In genomic region chr1:155001438-155001687, GRCh38 we compare ENCODE assay signal across 8 cellular contexts. TPM values are rescaled to one million over a fixed set of nuclear protein-coding genes. Genes with fewer than 3 reads are reported as not detected.
DNase-seq lines count a peak whose midpoint lies in the region; ATAC-seq, FAIRE-seq and TF ChIP-seq lines count a peak whose summit lies in the region.

No MANE protein-coding gene starts in this region.

- peak overlapping the region in 1 of 2 experiments; percentile 68 for H3K14ac ChIP-seq in mesenchymal stem cell (ENCODE audit: low read length in 2 of 2)

- CTCF ChIA-PET in A549 (lab: Yijun Ruan, JAX) (no interaction called here), GM12878 (lab: Yijun Ruan, JAX) (interaction anchor here (0.7 to 11.0 kb wide), 6 partner anchors 16 to 135 kb away, joined by 3 to 226 read pairs (median 3); partner anchors contain the start of genes CKS1B, FLAD1 and SHC1)

- peak overlapping the region; percentile 87 for H4K8ac ChIP-seq in mesenchymal stem cell (ENCODE audit: low read length)

- no peaks in the 10 kb centered on the region for H3K9me3 ChIP-seq in A549
- H3K9me3 ChIP-seq in GM12878 (replicated peaks; ENCODE audit: control insufficient read depth, insufficient read depth, low read length), result no peaks in the 10 kb centered on the region
- H3K9me3 ChIP-seq in mesenchymal stem cell (ENCODE audit: control insufficient read depth, low read length), result no peaks in the 10 kb centered on the region

- H2BK120ac ChIP-seq in mesenchymal stem cell (ENCODE audit: low read depth, low read length), result peak overlapping the region; percentile 77

- H3K79me2 ChIP-seq in GM12878 (ENCODE audit: control insufficient read depth, insufficient read depth, low read length), result peaks cover 41% of the 10 kb centered on the region

- intact Hi-C loops in GM12878 (cut with micrococcal nuclease; ENCODE audit: unreplicated experiment), result loop anchor here (2.0 to 5.0 kb wide), 2 partner anchors 39 to 65 kb away; partner anchors contain the start of genes PMVK and PYGO2

- no peak for TF ChIP-seq CTCF in A549 (IDR thresholded peaks at IDR 0.05)
- no peak for TF ChIP-seq CTCF in GM12878 (IDR thresholded peaks at IDR 0.05 in 2 of 3, conservative IDR thresholded peaks at IDR 0.05 in 1 of 3; ENCODE audit: control insufficient read depth in 2 of 3, extremely low read depth in 1 of 3, insufficient read depth in 1 of 3, low read depth in 3 of 3, low read length in 3 of 3)

- no peak for DNase-seq in A549 (ENCODE audit: low read depth in 1 of 2, low spot score in 1 of 2)
- peak; percentile 36 for DNase-seq in HCEC 1CT
- no peak for DNase-seq in GM12878 (ENCODE audit: low read depth, low spot score)
- DNase-seq in mesenchymal stem cell, result no peak
- DNase-seq in NCI-H1417 treated with DMSO at 0.1 percent for 48 hours (lab: John Stamatoyannopoulos, UW), result no peak
- no peak for DNase-seq in cerebellum (ENCODE audit: low spot score)
- DNase-seq in HT-29 (ENCODE audit: low spot score), result no peak
- DNase-seq in activated CD4-positive, alpha-beta T cell treated with anti-CD3 and anti-CD28 coated beads for 48 hours, result no peak

- peak overlapping the region in 1 of 2 experiments; percentile 89 for H3K4ac ChIP-seq in mesenchymal stem cell (ENCODE audit: low read depth in 1 of 2, low read length in 2 of 2)

- peak overlapping the region; percentile 53 for H2AK5ac ChIP-seq in mesenchymal stem cell (ENCODE audit: low read length, severe bottlenecking)

- H4K20me1 ChIP-seq in GM12878 (ENCODE audit: control insufficient read depth, insufficient read depth), result no peaks in the 10 kb centered on the region

- peak overlapping the region; percentile 80 for H3K4me3 ChIP-seq in A549
- peak overlapping the region; percentile 98 for H3K4me3 ChIP-seq in GM12878
- peak overlapping the region; percentile 74 to 87 for H3K4me3 ChIP-seq in mesenchymal stem cell (ENCODE audit: insufficient read depth in 1 of 2, low read depth in 1 of 2, low read length in 2 of 2)

- H2AFZ ChIP-seq in GM12878 (ENCODE audit: control insufficient read depth, low read depth, low read length) (peak overlapping the region; percentile 79), mesenchymal stem cell (ENCODE audit: low read depth, low read length) (no peak overlapping the region)

- SMC1A ChIA-PET in GM12878 (lab: Charles Lee; ENCODE audit: uncharacterized antibody, unreplicated experiment), result interaction anchor here (0.8 to 0.9 kb wide), 4 partner anchors 25 to 60 kb away, joined by 3 to 4 read pairs (median 3); no protein-coding TSS in a partner anchor

- TF ChIP-seq EP300 in A549 (IDR thresholded peaks at IDR 0.05), result no peak
- TF ChIP-seq EP300 in GM12878 (IDR thresholded peaks at IDR 0.05; ENCODE audit: borderline replicate concordance in 1 of 2, control insufficient read depth in 1 of 2, low read depth in 2 of 2, low read length in 2 of 2), result no peak

- H2BK12ac ChIP-seq in mesenchymal stem cell (ENCODE audit: low read length in 2 of 2), result peak overlapping the region; percentile 72 to 94

- peak overlapping the region; percentile 92 for H2BK5ac ChIP-seq in mesenchymal stem cell (ENCODE audit: low read depth, low read length, poor library complexity, severe bottlenecking)

- FAIRE-seq in A549 (lab: Jason Lieb, UNC) (no peak), GM12878 (lab: Jason Lieb, UNC) (peak; percentile 49)

- no TSS peak for BruUV-seq in GM12878 (replicated peaks; lab: Mats Ljungman, UMichigan)

- peak overlapping the region; percentile 85 for H4K91ac ChIP-seq in mesenchymal stem cell (ENCODE audit: low read length)

- peak overlapping the region; percentile 92 for H2BK15ac ChIP-seq in mesenchymal stem cell (ENCODE audit: low read depth, poor library complexity, severe bottlenecking)

- H3K4me1 ChIP-seq in A549 (peaks cover 38% of the 10 kb centered on the region), GM12878 (ENCODE audit: control insufficient read depth, insufficient read depth, low read length) (peaks cover 34% of the 10 kb centered on the region), mesenchymal stem cell (ENCODE audit: control insufficient read depth, insufficient read depth, low read depth, low read length) (peaks cover 36% of the 10 kb centered on the region)

- in situ Hi-C loops in GM12878 (cut with MboI), result no loop called here

- no peak for TF ChIP-seq POLR2A in A549 (IDR thresholded peaks at IDR 0.05; ENCODE audit: low read length)
- no peak for TF ChIP-seq POLR2A in GM12878 (IDR thresholded peaks at IDR 0.05; ENCODE audit: low read depth, low read length)

- H3K27ac ChIP-seq in A549, result peak overlapping the region; percentile 98 to 100
- H3K27ac ChIP-seq in GM12878 (ENCODE audit: control insufficient read depth, insufficient read depth), result peak overlapping the region; percentile 79
- H3K27ac ChIP-seq in mesenchymal stem cell (ENCODE audit: low read length, poor library complexity, severe bottlenecking), result peak overlapping the region; percentile 93

- H3K79me1 ChIP-seq in mesenchymal stem cell (replicated peaks; ENCODE audit: low read length, poor library complexity, severe bottlenecking), result peaks cover 8% of the 10 kb centered on the region

- 6% methylated on average over 7 of the region's 12 CpGs for WGBS in A549 (ENCODE audit: missing lambda C conversion rate)
- WGBS in GM12878 (ENCODE audit: insufficient coverage, insufficient replicate concordance, low lambda C conversion rate, missing lambda C conversion rate), result 5% methylated on average over 12 of the region's 12 CpGs
- 0% methylated on average over 12 of the region's 12 CpGs for WGBS in mesenchymal stem cell

- peak overlapping the region; percentile 88 to 98 for H3K18ac ChIP-seq in mesenchymal stem cell (ENCODE audit: low read depth in 1 of 2, low read length in 2 of 2)

- H3K9ac ChIP-seq in GM12878 (ENCODE audit: control insufficient read depth, insufficient read depth, low read length) (peak overlapping the region; percentile 66; the same call in 1 of the 2 replicates), mesenchymal stem cell (ENCODE audit: low read length) (peak overlapping the region; percentile 88)

- ATAC-seq in A549, result no peak; a peak in 1 of 6 replicates
- no peak for ATAC-seq in GM12878

- POLR2A ChIA-PET in A549 (lab: Yijun Ruan, JAX) (interaction anchor here (0.6 to 4.8 kb wide), 8 partner anchors 9 to 65 kb away, joined by 3 to 52 read pairs (median 4); partner anchors contain the start of genes CKS1B, FLAD1, PMVK and PYGO2), GM12878 (lab: Charles Lee) (interaction anchor here (1.0 to 3.4 kb wide), 3 partner anchors 17 to 50 kb away, joined by 4 to 36 read pairs (median 4); partner anchors contain the start of genes ADAM15, CKS1B and SHC1)

- RAD21 ChIA-PET in GM12878 (lab: Charles Lee; ENCODE audit: unreplicated experiment), result interaction anchor here (0.8 to 1.3 kb wide), 3 partner anchors 28 to 84 kb away, joined by 3 to 6 read pairs (median 5); no protein-coding TSS in a partner anchor

- H3K27me3 ChIP-seq in GM12878 (replicated peaks in 1 of 2; ENCODE audit: control insufficient read depth in 2 of 2, insufficient read depth in 2 of 2, low read length in 1 of 2) (no peaks in the 10 kb centered on the region), mesenchymal stem cell (ENCODE audit: control insufficient read depth in 1 of 2, insufficient read depth in 1 of 2, low read length in 2 of 2) (no peaks in the 10 kb centered on the region)

- TF ChIP-seq RAD21 in A549 (conservative IDR thresholded peaks at IDR 0.05 in 1 of 2, IDR thresholded peaks at IDR 0.05 in 1 of 2), result no peak
- TF ChIP-seq RAD21 in GM12878 (IDR thresholded peaks at IDR 0.05; ENCODE audit: insufficient read depth, low read depth, low read length), result no peak

- H3K36me3 ChIP-seq in GM12878 (ENCODE audit: control insufficient read depth in 2 of 2, insufficient read depth in 2 of 2, low read length in 1 of 2) (no peaks in the 10 kb centered on the region; a peak in 1 of 4 replicates), mesenchymal stem cell (ENCODE audit: control insufficient read depth in 1 of 2, insufficient read depth in 2 of 2, low read depth in 1 of 2, low read length in 2 of 2) (peaks cover 0 to 8% of the 10 kb centered on the region in 2 experiments)

- H3K4me2 ChIP-seq in A549, result peak overlapping the region; percentile 99
- peak overlapping the region; percentile 36 for H3K4me2 ChIP-seq in GM12878 (ENCODE audit: control insufficient read depth, insufficient read depth)
- peak overlapping the region; percentile 93 for H3K4me2 ChIP-seq in mesenchymal stem cell (ENCODE audit: low read length, poor library complexity, severe bottlenecking)

- H3K23ac ChIP-seq in mesenchymal stem cell (ENCODE audit: low read length in 2 of 2), result peak overlapping the region in 1 of 2 experiments; percentile 36

RNA-seq across cellular contexts. Expression of gene ZBTB7B, which starts 1.2 kb away (rescaled TPM):
- 20.5 and 20.8 TPM in 2 replicates for polyA plus RNA-seq in A549 (2011; rRNA removed)
- polyA plus RNA-seq in A549 (2012; cell fraction: cytosol; rRNA removed), result 28.8 and 32.2 TPM in 2 replicates
- 60.8 and 82.4 TPM in 2 replicates for polyA plus RNA-seq in A549 (2012; cell fraction: nucleus; rRNA removed)
- polyA plus RNA-seq in A549 (2017; fragmentation: RNase III; extraction: RNeasy Plus Mini Kit Qiagen cat#74134 plus additional on column Dnase treatment), result 24.7 to 30.7 TPM (median 29.0 TPM) in 3 replicates
- 25.1 and 30.3 TPM in 2 replicates for polyA minus RNA-seq in A549 (2011; rRNA and poly(A)+ RNA removed)
- 35.3 and 35.9 TPM in 2 replicates for total RNA-seq in GM12878 (2013; cell fraction: nucleolus; rRNA removed)
- 26.8 and 28.1 TPM in 2 replicates for total RNA-seq in GM12878 (2014; rRNA removed)
- 13.1 and 13.4 TPM in 2 replicates for total RNA-seq in GM12878 (2014; rRNA removed; fragmentation: Illumina TruSeq; extraction: Trizol)
- total RNA-seq in GM12878 (2021), result 42.0 and 44.9 TPM in 2 replicates
- 3.9 TPM for polyA plus RNA-seq in GM12878 (2011; ENCODE audit: low read depth)
- polyA plus RNA-seq in GM12878 (2011; rRNA removed), result 9.1 and 20.6 TPM in 2 replicates
- 34.7 and 44.3 TPM in 2 replicates for polyA plus RNA-seq in GM12878 (2011; cell fraction: cytosol; rRNA removed)
- polyA plus RNA-seq in GM12878 (2011; cell fraction: nucleus; rRNA removed), result 81.0 and 98.7 TPM in 2 replicates
- polyA plus RNA-seq in GM12878 (2012), result 20.8 and 23.8 TPM in 2 replicates
- 2.8 and 9.2 TPM in 2 replicates for polyA plus RNA-seq in GM12878 (2014; fragmentation: Illumina TruSeq; extraction: Trizol)
- polyA plus RNA-seq in GM12878 (2014; fragmentation: Nextera tagmentation; extraction: Ambion mirVana), result under 1 TPM; 0.11 to 0.13 TPM
- polyA plus RNA-seq in GM12878 (2014; rRNA removed), result 33.0 and 33.5 TPM in 2 replicates
- 1 to 10 TPM; 2.6 to 3.1 TPM for polyA plus RNA-seq in GM12878 (2016; fragmentation: Nextera tagmentation; extraction: Ambion mirVana)
- polyA minus RNA-seq in GM12878 (2011; rRNA and poly(A)+ RNA removed), result 12.2 and 29.8 TPM in 2 replicates
- polyA minus RNA-seq in GM12878 (2011; cell fraction: cytosol; rRNA and poly(A)+ RNA removed), result 14.4 and 19.2 TPM in 2 replicates
- 14.1 and 24.6 TPM in 2 replicates for polyA minus RNA-seq in GM12878 (2011; cell fraction: nucleus; rRNA and poly(A)+ RNA removed)
- polyA plus RNA-seq in mesenchymal stem cell (2013, experiment 1 of 2), result 18.3 TPM
- 18.3 TPM for polyA plus RNA-seq in mesenchymal stem cell (2013, experiment 2 of 2)
- 2.4 TPM for total RNA-seq in cerebellum
- total RNA-seq in HT-29 (2014; rRNA removed; shearing (Covaris generic)), result 81.9 and 83.4 TPM in 2 replicates

RNA-seq across cellular contexts. Expression of gene LENEP, which starts 8.0 kb away (rescaled TPM):
- polyA plus RNA-seq in A549 (2011; rRNA removed), result 0.32 TPM in 1 of 2 replicates, not detected in the other
- 0.09 TPM in 1 of 2 replicates, not detected in the other for polyA plus RNA-seq in A549 (2012; cell fraction: cytosol; rRNA removed)
- polyA plus RNA-seq in A549 (2012; cell fraction: nucleus; rRNA removed), result 0.55 and 0.58 TPM in 2 replicates
- polyA plus RNA-seq in A549 (2017; fragmentation: RNase III; extraction: RNeasy Plus Mini Kit Qiagen cat#74134 plus additional on column Dnase treatment), result not detected in 3 replicates
- polyA minus RNA-seq in A549 (2011; rRNA and poly(A)+ RNA removed), result 1.9 and 5.0 TPM in 2 replicates
- total RNA-seq in GM12878 (2013; cell fraction: nucleolus; rRNA removed), result 2.4 and 3.5 TPM in 2 replicates
- total RNA-seq in GM12878 (2014; rRNA removed), result 0.93 and 1.1 TPM in 2 replicates
- total RNA-seq in GM12878 (2014; rRNA removed; fragmentation: Illumina TruSeq; extraction: Trizol), result 0.27 and 0.88 TPM in 2 replicates
- total RNA-seq in GM12878 (2021), result 0.40 and 0.64 TPM in 2 replicates
- polyA plus RNA-seq in GM12878 (2011; ENCODE audit: low read depth), result not detected
- not detected in 2 replicates for polyA plus RNA-seq in GM12878 (2011; rRNA removed)
- not detected in 2 replicates for polyA plus RNA-seq in GM12878 (2011; cell fraction: cytosol; rRNA removed)
- polyA plus RNA-seq in GM12878 (2011; cell fraction: nucleus; rRNA removed), result 0.25 and 0.92 TPM in 2 replicates
- not detected in 2 replicates for polyA plus RNA-seq in GM12878 (2012)
- polyA plus RNA-seq in GM12878 (2014; fragmentation: Illumina TruSeq; extraction: Trizol), result not detected in 2 replicates
- polyA plus RNA-seq in GM12878 (2014; fragmentation: Nextera tagmentation; extraction: Ambion mirVana), result not detected
- not detected in 2 replicates for polyA plus RNA-seq in GM12878 (2014; rRNA removed)
- not detected for polyA plus RNA-seq in GM12878 (2016; fragmentation: Nextera tagmentation; extraction: Ambion mirVana)
- polyA minus RNA-seq in GM12878 (2011; rRNA and poly(A)+ RNA removed), result 2.0 and 2.7 TPM in 2 replicates
- not detected in 2 replicates for polyA minus RNA-seq in GM12878 (2011; cell fraction: cytosol; rRNA and poly(A)+ RNA removed)
- polyA minus RNA-seq in GM12878 (2011; cell fraction: nucleus; rRNA and poly(A)+ RNA removed), result 2.2 and 3.1 TPM in 2 replicates
- not detected for polyA plus RNA-seq in mesenchymal stem cell (2013, experiment 1 of 2)
- polyA plus RNA-seq in mesenchymal stem cell (2013, experiment 2 of 2), result not detected
- total RNA-seq in cerebellum, result 1.5 TPM
- total RNA-seq in HT-29 (2014; rRNA removed; shearing (Covaris generic)), result 0.16 and 0.18 TPM in 2 replicates

RNA-seq across cellular contexts. Expression of gene FLAD1, which starts 18.2 kb away (rescaled TPM):
- polyA plus RNA-seq in A549 (2011; rRNA removed) (43.5 and 57.1 TPM in 2 replicates), A549 (2017; fragmentation: RNase III; extraction: RNeasy Plus Mini Kit Qiagen cat#74134 plus additional on column Dnase treatment) (34.1 to 38.2 TPM (median 36.0 TPM) in 3 replicates), GM12878 (2011; rRNA removed) (22.0 and 39.2 TPM in 2 replicates), GM12878 (2014; fragmentation: Illumina TruSeq; extraction: Trizol) (29.9 and 51.6 TPM in 2 replicates), GM12878 (2014; fragmentation: Nextera tagmentation; extraction: Ambion mirVana) (10 to 100 TPM; 22.9 to 30.1 TPM), GM12878 (2014; rRNA removed) (78.7 and 85.7 TPM in 2 replicates), GM12878 (2016; fragmentation: Nextera tagmentation; extraction: Ambion mirVana) (10 to 100 TPM; 82.5 to 93.4 TPM)
- polyA plus RNA-seq in A549 (2012; cell fraction: cytosol; rRNA removed), result 75.4 and 84.9 TPM in 2 replicates
- 122 and 131 TPM in 2 replicates for polyA plus RNA-seq in A549 (2012; cell fraction: nucleus; rRNA removed)
- polyA minus RNA-seq in A549 (2011; rRNA and poly(A)+ RNA removed), result 96.6 and 131 TPM in 2 replicates
- total RNA-seq in GM12878 (2013; cell fraction: nucleolus; rRNA removed), result 28.4 and 33.1 TPM in 2 replicates
- total RNA-seq in GM12878 (2014; rRNA removed) (64.2 and 68.7 TPM in 2 replicates), GM12878 (2014; rRNA removed; fragmentation: Illumina TruSeq; extraction: Trizol) (41.4 and 41.9 TPM in 2 replicates), GM12878 (2021) (53.6 and 61.5 TPM in 2 replicates), cerebellum (16.8 TPM)
- polyA plus RNA-seq in GM12878 (2011; ENCODE audit: low read depth), result 25.9 TPM
- polyA plus RNA-seq in GM12878 (2011; cell fraction: cytosol; rRNA removed), result 51.2 and 72.3 TPM in 2 replicates
- 74.9 and 79.0 TPM in 2 replicates for polyA plus RNA-seq in GM12878 (2011; cell fraction: nucleus; rRNA removed)
- polyA plus RNA-seq in GM12878 (2012), result 24.4 and 29.4 TPM in 2 replicates
- 40.4 and 64.8 TPM in 2 replicates for polyA minus RNA-seq in GM12878 (2011; rRNA and poly(A)+ RNA removed)
- polyA minus RNA-seq in GM12878 (2011; cell fraction: cytosol; rRNA and poly(A)+ RNA removed), result 16.8 and 23.3 TPM in 2 replicates
- polyA minus RNA-seq in GM12878 (2011; cell fraction: nucleus; rRNA and poly(A)+ RNA removed), result 18.7 and 27.7 TPM in 2 replicates
- polyA plus RNA-seq in mesenchymal stem cell (2013, experiment 1 of 2), result 26.7 TPM
- polyA plus RNA-seq in mesenchymal stem cell (2013, experiment 2 of 2), result 26.3 TPM
- total RNA-seq in HT-29 (2014; rRNA removed; shearing (Covaris generic)), result 83.1 and 85.5 TPM in 2 replicates

RNA-seq across cellular contexts. Expression of gene CKS1B, which starts 26.9 kb away (rescaled TPM):
- polyA plus RNA-seq in A549 (2011; rRNA removed), result 725 and 787 TPM in 2 replicates
- 882 and 1,176 TPM in 2 replicates for polyA plus RNA-seq in A549 (2012; cell fraction: cytosol; rRNA removed)
- 218 and 329 TPM in 2 replicates for polyA plus RNA-seq in A549 (2012; cell fraction: nucleus; rRNA removed)
- polyA plus RNA-seq in A549 (2017; fragmentation: RNase III; extraction: RNeasy Plus Mini Kit Qiagen cat#74134 plus additional on column Dnase treatment), result 345 to 366 TPM (median 356 TPM) in 3 replicates
- polyA minus RNA-seq in A549 (2011; rRNA and poly(A)+ RNA removed), result 251 and 266 TPM in 2 replicates
- 19.6 and 23.8 TPM in 2 replicates for total RNA-seq in GM12878 (2013; cell fraction: nucleolus; rRNA removed)
- total RNA-seq in GM12878 (2014; rRNA removed), result 176 and 192 TPM in 2 replicates
- 168 and 170 TPM in 2 replicates for total RNA-seq in GM12878 (2014; rRNA removed; fragmentation: Illumina TruSeq; extraction: Trizol)
- total RNA-seq in GM12878 (2021), result 125 and 134 TPM in 2 replicates
- 366 TPM for polyA plus RNA-seq in GM12878 (2011; ENCODE audit: low read depth)
- polyA plus RNA-seq in GM12878 (2011; rRNA removed), result 534 and 543 TPM in 2 replicates
- polyA plus RNA-seq in GM12878 (2011; cell fraction: cytosol; rRNA removed), result 498 and 551 TPM in 2 replicates
- polyA plus RNA-seq in GM12878 (2011; cell fraction: nucleus; rRNA removed), result 223 and 288 TPM in 2 replicates
- polyA plus RNA-seq in GM12878 (2012), result 190 and 203 TPM in 2 replicates
- 316 and 394 TPM in 2 replicates for polyA plus RNA-seq in GM12878 (2014; fragmentation: Illumina TruSeq; extraction: Trizol)
- polyA plus RNA-seq in GM12878 (2014; fragmentation: Nextera tagmentation; extraction: Ambion mirVana), result 100 to 1,000 TPM; 598 to 608 TPM
- 214 and 229 TPM in 2 replicates for polyA plus RNA-seq in GM12878 (2014; rRNA removed)
- 100 to 1,000 TPM; 411 to 419 TPM for polyA plus RNA-seq in GM12878 (2016; fragmentation: Nextera tagmentation; extraction: Ambion mirVana)
- 221 and 229 TPM in 2 replicates for polyA minus RNA-seq in GM12878 (2011; rRNA and poly(A)+ RNA removed)
- polyA minus RNA-seq in GM12878 (2011; cell fraction: cytosol; rRNA and poly(A)+ RNA removed), result 41.8 and 54.5 TPM in 2 replicates
- 32.4 and 34.0 TPM in 2 replicates for polyA minus RNA-seq in GM12878 (2011; cell fraction: nucleus; rRNA and poly(A)+ RNA removed)
- 48.2 TPM for polyA plus RNA-seq in mesenchymal stem cell (2013, experiment 1 of 2)
- polyA plus RNA-seq in mesenchymal stem cell (2013, experiment 2 of 2), result 48.8 TPM
- total RNA-seq in cerebellum, result 26.5 TPM
- total RNA-seq in HT-29 (2014; rRNA removed; shearing (Covaris generic)), result 189 and 196 TPM in 2 replicates

RNA-seq across cellular contexts. Expression of gene SHC1, which starts 30.8 kb away (rescaled TPM):
- polyA plus RNA-seq in A549 (2011; rRNA removed) (174 and 203 TPM in 2 replicates), A549 (2017; fragmentation: RNase III; extraction: RNeasy Plus Mini Kit Qiagen cat#74134 plus additional on column Dnase treatment) (117 to 124 TPM (median 118 TPM) in 3 replicates), GM12878 (2011; rRNA removed) (25.8 and 49.3 TPM in 2 replicates), GM12878 (2014; fragmentation: Illumina TruSeq; extraction: Trizol) (47.3 and 67.3 TPM in 2 replicates), GM12878 (2014; fragmentation: Nextera tagmentation; extraction: Ambion mirVana) (1 to 10 TPM; 2.6 to 3.7 TPM), GM12878 (2014; rRNA removed) (35.0 and 35.4 TPM in 2 replicates), GM12878 (2016; fragmentation: Nextera tagmentation; extraction: Ambion mirVana) (10 to 100 TPM; 24.9 to 25.5 TPM)
- polyA plus RNA-seq in A549 (2012; cell fraction: cytosol; rRNA removed), result 156 and 206 TPM in 2 replicates
- 288 and 324 TPM in 2 replicates for polyA plus RNA-seq in A549 (2012; cell fraction: nucleus; rRNA removed)
- polyA minus RNA-seq in A549 (2011; rRNA and poly(A)+ RNA removed), result 278 and 293 TPM in 2 replicates
- total RNA-seq in GM12878 (2013; cell fraction: nucleolus; rRNA removed), result 28.2 and 32.6 TPM in 2 replicates
- total RNA-seq in GM12878 (2014; rRNA removed) (22.2 and 24.7 TPM in 2 replicates), GM12878 (2014; rRNA removed; fragmentation: Illumina TruSeq; extraction: Trizol) (15.1 and 16.7 TPM in 2 replicates), GM12878 (2021) (36.5 and 38.3 TPM in 2 replicates), cerebellum (16.7 TPM)
- polyA plus RNA-seq in GM12878 (2011; ENCODE audit: low read depth), result 20.5 TPM
- polyA plus RNA-seq in GM12878 (2011; cell fraction: cytosol; rRNA removed), result 43.4 and 48.7 TPM in 2 replicates
- polyA plus RNA-seq in GM12878 (2011; cell fraction: nucleus; rRNA removed), result 89.2 and 106 TPM in 2 replicates
- polyA plus RNA-seq in GM12878 (2012), result 21.0 and 29.9 TPM in 2 replicates
- 35.0 and 41.1 TPM in 2 replicates for polyA minus RNA-seq in GM12878 (2011; rRNA and poly(A)+ RNA removed)
- 13.8 and 21.9 TPM in 2 replicates for polyA minus RNA-seq in GM12878 (2011; cell fraction: cytosol; rRNA and poly(A)+ RNA removed)
- polyA minus RNA-seq in GM12878 (2011; cell fraction: nucleus; rRNA and poly(A)+ RNA removed), result 14.7 and 25.1 TPM in 2 replicates
- polyA plus RNA-seq in mesenchymal stem cell (2013, experiment 1 of 2), result 352 TPM
- polyA plus RNA-seq in mesenchymal stem cell (2013, experiment 2 of 2), result 344 TPM
- 112 and 120 TPM in 2 replicates for total RNA-seq in HT-29 (2014; rRNA removed; shearing (Covaris generic))

Comparison
In these comparisons a context has a peak if more than half of its experiments do, and no peak if none do; other contexts are left out.
1. H3K4me2 ChIP-seq: peak in every context shown above with its lines; median percentile 99 in A549; 93 in mesenchymal stem cell; 36 in GM12878.